11 cellular contexts compared by ENCODE assay signal in the genomic region with DNA sequence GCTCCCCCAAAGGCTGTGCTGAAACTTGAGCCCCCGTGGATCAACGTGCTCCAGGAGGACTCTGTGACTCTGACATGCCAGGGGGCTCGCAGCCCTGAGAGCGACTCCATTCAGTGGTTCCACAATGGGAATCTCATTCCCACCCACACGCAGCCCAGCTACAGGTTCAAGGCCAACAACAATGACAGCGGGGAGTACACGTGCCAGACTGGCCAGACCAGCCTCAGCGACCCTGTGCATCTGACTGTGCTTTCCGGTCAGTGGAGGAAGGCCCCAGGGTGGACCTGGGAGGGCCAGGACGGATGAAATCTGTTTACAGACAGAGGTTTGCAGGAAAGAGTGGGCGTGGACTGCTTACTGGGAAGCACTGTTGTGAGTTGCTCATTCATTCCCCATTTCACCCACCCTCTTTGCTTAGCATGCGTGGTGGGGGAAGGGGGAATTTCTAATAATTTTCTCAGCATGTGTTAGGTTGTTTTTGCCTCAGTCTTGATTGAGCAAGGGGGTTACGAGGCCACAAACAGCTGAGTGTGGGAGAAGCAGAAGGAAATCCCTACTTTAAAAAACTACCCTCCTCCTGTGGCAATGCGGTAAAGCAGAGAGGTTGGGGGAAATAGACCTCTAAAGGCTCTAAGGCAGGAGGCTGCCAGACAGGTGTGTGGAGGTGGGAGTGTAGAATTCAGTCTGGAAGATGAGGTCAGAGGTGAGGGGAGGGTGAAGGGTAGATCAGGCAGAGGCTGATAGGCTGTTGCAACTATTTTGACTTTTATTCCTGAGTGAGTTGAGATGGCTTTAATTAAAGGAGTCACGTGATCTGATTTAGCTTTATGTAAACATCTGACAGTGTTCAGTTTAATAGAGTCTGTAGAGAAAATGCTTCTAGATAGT. TPM values are rescaled to one million over a fixed set of nuclear protein-coding genes. Genes with fewer than 3 reads are reported as not detected.
DNase-seq lines count a peak whose midpoint lies in the region; ATAC-seq and TF ChIP-seq lines count a peak whose summit lies in the region.
"Had no signal": no experiment of that assay in that cellular context is flagged by ENCODE, and none has a peak within 500 bp of the region (broad histone marks: within the 10 kb centered on the region; RNA-seq: fewer than 3 reads in every experiment).

No MANE protein-coding gene starts in this region.

- H3K27ac ChIP-seq in lower lobe of right lung = peak overlapping the region; percentile 67
- H3K27ac ChIP-seq: C4-2B had no signal

- no peak for TF ChIP-seq CTCF in choroid plexus epithelial cell (conservative IDR thresholded peaks at IDR 0.05; ENCODE audit: low read depth, low read length)
- no peak for TF ChIP-seq CTCF in lower lobe of right lung (IDR thresholded peaks at IDR 0.05)

- no peaks in the 10 kb centered on the region for H3K27me3 ChIP-seq in lower lobe of right lung (ENCODE audit: low read depth)

- H3K9me3 ChIP-seq in lower lobe of right lung = no peaks in the 10 kb centered on the region

- ATAC-seq in activated naive CD8-positive, alpha-beta T cell treated with anti-CD3 and anti-CD28 coated beads, Interleukin-2, amount 50 U/mL, for 24 hours = peak; percentile 29
- ATAC-seq in lower lobe of right lung (peak; percentile 69 to 81), HG03139 (IDR thresholded peaks at IDR 0.05; ENCODE audit: unreplicated experiment) (no peak)

- no peak overlapping the region for H3K4me3 Mint-ChIP-seq in activated naive CD8-positive, alpha-beta T cell treated with anti-CD3 and anti-CD28 coated beads, Interleukin-2, amount 50 U/mL, for 24 hours
- H3K4me3 Mint-ChIP-seq in activated naive CD8-positive, alpha-beta T cell treated with anti-CD3 and anti-CD28 coated beads for 36 hours = no peak overlapping the region

- DNase-seq in activated naive CD8-positive, alpha-beta T cell treated with anti-CD3 and anti-CD28 coated beads, Interleukin-2, amount 50 U/mL, for 24 hours = no peak
- no peak for DNase-seq in activated naive CD8-positive, alpha-beta T cell treated with anti-CD3 and anti-CD28 coated beads for 36 hours
- peak; percentile 82 for DNase-seq in choroid plexus epithelial cell (ENCODE audit: low read depth)
- peak; percentile 73 for DNase-seq in lower lobe of right lung
- DNase-seq in central memory CD4-positive, alpha-beta T cell = no peak
- DNase-seq in stimulated activated CD4-positive, alpha-beta T cell treated with anti-CD3 and anti-CD28 coated beads, Interleukin-4, amount 100 ng/mL, for 1 hour = no peak
- no peak for DNase-seq in DMS53 (lab: John Stamatoyannopoulos, UW)
- DNase-seq: activated effector memory CD4-positive, alpha-beta T cell treated with Interleukin-2 at 50 U/mL for 16 hours; stimulated activated CD4-positive, alpha-beta T cell treated with anti-CD3 and anti-CD28 coated beads, Interleukin-4, amount 100 ng/mL, for 24 hours had no signal

- H3K4me1 ChIP-seq in lower lobe of right lung = peaks cover 24% of the 10 kb centered on the region

- peaks cover 26% of the 10 kb centered on the region for H3K27me3 Mint-ChIP-seq in activated naive CD8-positive, alpha-beta T cell treated with anti-CD3 and anti-CD28 coated beads, Interleukin-2, amount 50 U/mL, for 24 hours
- peaks cover 51% of the 10 kb centered on the region for H3K27me3 Mint-ChIP-seq in activated naive CD8-positive, alpha-beta T cell treated with anti-CD3 and anti-CD28 coated beads for 36 hours

- H3K9me3 Mint-ChIP-seq in activated naive CD8-positive, alpha-beta T cell treated with anti-CD3 and anti-CD28 coated beads, Interleukin-2, amount 50 U/mL, for 24 hours = no peaks in the 10 kb centered on the region
- H3K9me3 Mint-ChIP-seq in activated naive CD8-positive, alpha-beta T cell treated with anti-CD3 and anti-CD28 coated beads for 36 hours = no peaks in the 10 kb centered on the region

- no peak overlapping the region for H3K27ac Mint-ChIP-seq in activated naive CD8-positive, alpha-beta T cell treated with anti-CD3 and anti-CD28 coated beads, Interleukin-2, amount 50 U/mL, for 24 hours
- H3K27ac Mint-ChIP-seq in activated naive CD8-positive, alpha-beta T cell treated with anti-CD3 and anti-CD28 coated beads for 36 hours = no peak overlapping the region

- intact Hi-C loops in lower lobe of right lung (cut with DNase I) = no loop called here

- H3K4me1 Mint-ChIP-seq in activated naive CD8-positive, alpha-beta T cell treated with anti-CD3 and anti-CD28 coated beads, Interleukin-2, amount 50 U/mL, for 24 hours = peaks cover 11% of the 10 kb centered on the region
- H3K4me1 Mint-ChIP-seq in activated naive CD8-positive, alpha-beta T cell treated with anti-CD3 and anti-CD28 coated beads for 36 hours = peaks cover 7% of the 10 kb centered on the region

- H3K36me3 ChIP-seq in lower lobe of right lung = peaks cover 11% of the 10 kb centered on the region

- H3K4me3 ChIP-seq in choroid plexus epithelial cell (ENCODE audit: low read depth, low read length) (no peak overlapping the region), lower lobe of right lung (peak overlapping the region; percentile 46)

- no peaks in the 10 kb centered on the region for H3K36me3 Mint-ChIP-seq in activated naive CD8-positive, alpha-beta T cell treated with anti-CD3 and anti-CD28 coated beads, Interleukin-2, amount 50 U/mL, for 24 hours (ENCODE audit: low read depth)
- no peaks in the 10 kb centered on the region for H3K36me3 Mint-ChIP-seq in activated naive CD8-positive, alpha-beta T cell treated with anti-CD3 and anti-CD28 coated beads for 36 hours

RNA-seq across cellular contexts. Expression of gene FCGR2A, which starts 1.3 kb away (rescaled TPM):
- not detected for total RNA-seq in activated naive CD8-positive, alpha-beta T cell treated with anti-CD3 and anti-CD28 coated beads for 36 hours
- 223 TPM for total RNA-seq in lower lobe of right lung

RNA-seq across cellular contexts. Expression of gene HSPA6, which starts 17.8 kb away (rescaled TPM):
- under 1 TPM; 0.33 to 0.34 TPM for total RNA-seq in activated naive CD8-positive, alpha-beta T cell treated with anti-CD3 and anti-CD28 coated beads for 36 hours
- 13.0 TPM for total RNA-seq in lower lobe of right lung

RNA-seq across cellular contexts. Expression of gene FCGR3A, which starts 43.0 kb away (rescaled TPM):
- not detected for total RNA-seq in activated naive CD8-positive, alpha-beta T cell treated with anti-CD3 and anti-CD28 coated beads for 36 hours
- 323 TPM for total RNA-seq in lower lobe of right lung

Comparison
In these comparisons a context has a peak if more than half of its experiments do, and no peak if none do; other contexts are left out.
1. DNase-seq: peak in choroid plexus epithelial cell (single experiment) and lower lobe of right lung (single experiment); none in activated naive CD8-positive, alpha-beta T cell treated with anti-CD3 and anti-CD28 coated beads, Interleukin-2, amount 50 U/mL, for 24 hours (single experiment), activated naive CD8-positive, alpha-beta T cell treated with anti-CD3 and anti-CD28 coated beads for 36 hours (single experiment), central memory CD4-positive, alpha-beta T cell (single experiment), stimulated activated CD4-positive, alpha-beta T cell treated with anti-CD3 and anti-CD28 coated beads, Interleukin-4, amount 100 ng/mL, for 1 hour (single experiment) and DMS53 (single experiment).
2. RNA of gene FCGR2A, which starts 1.3 kb away (total RNA-seq): 223 TPM in lower lobe of right lung (single experiment); not detected in activated naive CD8-positive, alpha-beta T cell treated with anti-CD3 and anti-CD28 coated beads for 36 hours; every median in the first group is over 100 times any median in the second.
3. RNA of gene HSPA6, which starts 17.8 kb away (total RNA-seq): 13.0 TPM in lower lobe of right lung (single experiment); 0.33 to 0.34 TPM in activated naive CD8-positive, alpha-beta T cell treated with anti-CD3 and anti-CD28 coated beads for 36 hours; every median in the first group is over 10 times any median in the second.
4. RNA of gene FCGR3A, which starts 43.0 kb away (total RNA-seq): 323 TPM in lower lobe of right lung (single experiment); not detected in activated naive CD8-positive, alpha-beta T cell treated with anti-CD3 and anti-CD28 coated beads for 36 hours; every median in the first group is over 100 times any median in the second.